Comparison of ENCODE assay signal across 17 cellular contexts in the genomic region with DNA sequence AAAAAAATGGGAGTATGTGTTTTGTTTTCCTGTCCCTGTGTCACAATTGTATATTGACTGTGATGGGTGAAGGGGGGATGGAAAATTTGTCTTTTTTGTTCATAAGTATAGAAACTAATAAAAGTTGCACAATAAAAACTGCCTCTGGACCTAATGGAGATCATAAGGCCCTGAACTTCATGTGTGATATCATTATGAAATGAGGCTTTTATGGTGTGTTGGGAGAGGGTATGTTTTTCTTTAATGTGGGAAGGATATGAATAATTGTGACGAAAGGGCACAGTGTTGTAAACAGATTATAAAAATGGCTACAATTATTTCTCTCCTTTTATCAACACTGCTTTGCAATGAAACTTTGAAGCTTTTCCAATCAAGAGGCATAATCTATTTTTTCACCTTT.
DNase-seq lines count a peak whose midpoint lies in the region; ATAC-seq and TF ChIP-seq lines count a peak whose summit lies in the region.
"Had no signal": no experiment of that assay in that cellular context is flagged by ENCODE, and none has a peak within 500 bp of the region (broad histone marks: within the 10 kb centered on the region; RNA-seq: fewer than 3 reads in every experiment).

No MANE protein-coding gene starts in this region.

- no peak for TF ChIP-seq CTCF in left ventricle myocardium inferior (IDR thresholded peaks at IDR 0.05; ENCODE audit: borderline replicate concordance)
- no peak for TF ChIP-seq CTCF in hepatocyte (IDR thresholded peaks at IDR 0.05; ENCODE audit: poor library complexity)

- no peaks in the 10 kb centered on the region for H3K79me2 ChIP-seq in hepatocyte

- no peak for ATAC-seq in right cardiac atrium
- no peak for ATAC-seq in HG03095 (IDR thresholded peaks at IDR 0.05; ENCODE audit: unreplicated experiment)
- ATAC-seq in GM19035 (IDR thresholded peaks at IDR 0.05; ENCODE audit: unreplicated experiment), result no peak
- ATAC-seq in GM18861 (IDR thresholded peaks at IDR 0.05; ENCODE audit: unreplicated experiment), result no peak
- ATAC-seq: GM12878 had no signal

- H3K4me3 ChIP-seq in left ventricle myocardium inferior, result no peak overlapping the region
- no peak overlapping the region for H3K4me3 ChIP-seq in right cardiac atrium (ENCODE audit: low read length)
- no peak overlapping the region for H3K4me3 ChIP-seq in hepatocyte
- H3K4me3 ChIP-seq: BLaER1 treated with 17β-estradiol and CSF1 and Interleukin-3, amounts not matched to agents 10 nM and 100 nM; GM12878 had no signal

- WGBS in right cardiac atrium, result 71% methylated on average over 1 of the region's 1 CpG
- 86% methylated on average over 1 of the region's 1 CpG for WGBS in hepatocyte (ENCODE audit: low lambda C conversion rate, missing lambda C conversion rate)

- peak overlapping the region; percentile 71 for H2AFZ ChIP-seq in hepatocyte

- H4K20me1 ChIP-seq in hepatocyte (ENCODE audit: insufficient read depth, poor library complexity, severe bottlenecking), result no peaks in the 10 kb centered on the region
- H4K20me1 ChIP-seq: BLaER1 treated with 17β-estradiol and CSF1 and Interleukin-3, amounts not matched to agents 10 nM and 100 nM had no signal

- no peaks in the 10 kb centered on the region for H3K36me3 ChIP-seq in left ventricle myocardium inferior
- H3K36me3 ChIP-seq in hepatocyte (replicated peaks; ENCODE audit: insufficient read depth, low read depth), result no peaks in the 10 kb centered on the region
- H3K36me3 ChIP-seq: BLaER1 treated with 17β-estradiol and CSF1 and Interleukin-3, amounts not matched to agents 10 nM and 100 nM had no signal

- H3K4me1 ChIP-seq in left ventricle myocardium inferior (peaks cover 20% of the 10 kb centered on the region), right cardiac atrium (ENCODE audit: control insufficient read depth, insufficient read depth, low read length) (no peaks in the 10 kb centered on the region), hepatocyte (ENCODE audit: insufficient read depth) (no peaks in the 10 kb centered on the region)

- no peaks in the 10 kb centered on the region for H3K9me2 ChIP-seq in hepatocyte (replicated peaks; ENCODE audit: insufficient read depth)

- no peak overlapping the region for H3K4me2 ChIP-seq in hepatocyte

- H3K27ac ChIP-seq in left ventricle myocardium inferior (replicated peaks), result peak overlapping the region; percentile 2
- H3K27ac ChIP-seq in right cardiac atrium (ENCODE audit: low read length), result no peak overlapping the region
- H3K27ac ChIP-seq in hepatocyte, result no peak overlapping the region
- H3K27ac ChIP-seq: BLaER1 treated with 17β-estradiol and CSF1 and Interleukin-3, amounts not matched to agents 10 nM and 100 nM had no signal

- H3K9me3 ChIP-seq in left ventricle myocardium inferior (replicated peaks) (no peaks in the 10 kb centered on the region), right cardiac atrium (ENCODE audit: control insufficient read depth, low read length) (no peaks in the 10 kb centered on the region), hepatocyte (ENCODE audit: low read depth) (no peaks in the 10 kb centered on the region)

- intact Hi-C loops in left ventricle myocardium inferior (cut with micrococcal nuclease) (no loop called here), right cardiac atrium (cut with DNase I) (no loop called here)

- H3K27me3 ChIP-seq in left ventricle myocardium inferior (ENCODE audit: low read depth) (no peaks in the 10 kb centered on the region), right cardiac atrium (ENCODE audit: control insufficient read depth, insufficient read depth) (no peaks in the 10 kb centered on the region), hepatocyte (no peaks in the 10 kb centered on the region)
- H3K27me3 ChIP-seq: BLaER1 treated with 17β-estradiol and CSF1 and Interleukin-3, amounts not matched to agents 10 nM and 100 nM had no signal

- DNase-seq in left ventricle myocardium inferior (no peak), right cardiac atrium (no peak), dermis microvascular lymphatic vessel endothelial cell (ENCODE audit: low read depth in 2 of 2) (peak; percentile 60 to 83), hepatocyte (ENCODE audit: low spot score) (no peak), superior temporal gyrus (ENCODE audit: extremely low spot score) (no peak)
- DNase-seq: 8988T, GOT3, Karpas-422, NCI-H187 treated with DMSO at 0.1 percent for 48 hours, NCI-H510A, NCI-H82, SIG-M5 had no signal

Comparison
In these comparisons a context has a peak if more than half of its experiments do, and no peak if none do; other contexts are left out.
1. DNase-seq: peak in dermis microvascular lymphatic vessel endothelial cell (2 of 2); none in left ventricle myocardium inferior (single experiment), right cardiac atrium (0 of 3), hepatocyte (single experiment) and superior temporal gyrus (single experiment).